Comparison of ENCODE assay signal across 31 cellular contexts in genomic region chr1:183375381-183375780, GRCh38. TPM values are rescaled to one million over a fixed set of nuclear protein-coding genes. Genes with fewer than 3 reads are reported as not detected.
"Had no signal": no experiment of that assay in that cellular context is flagged by ENCODE, and none has a peak within 500 bp of the region (broad histone marks: within the 10 kb centered on the region; RNA-seq: fewer than 3 reads in every experiment).

No MANE protein-coding gene starts in this region.

- H3K4me1 ChIP-seq: esophagus squamous epithelium, gastroesophageal sphincter, heart right ventricle had no signal

- H3K27ac Mint-ChIP-seq: activated CD4-positive, alpha-beta T cell treated with anti-CD3 and anti-CD28 coated beads, Interleukin-2, amount 10 ng/mL, durations not matched to agents 7 days and 5 days; activated CD8-positive, alpha-beta T cell treated with anti-CD3 and anti-CD28 coated beads for 36 hours; activated naive CD8-positive, alpha-beta T cell; activated T-helper 17 cell treated with anti-CD3 and anti-CD28 coated beads, Interleukin-2, amount 50 U/mL, for 72 hours; WTC11 had no signal

- H3K27me3 ChIP-seq: brain microvascular endothelial cell, gastroesophageal sphincter had no signal

- H3K4me1 Mint-ChIP-seq: activated CD4-positive, alpha-beta T cell treated with anti-CD3 and anti-CD28 coated beads, Interleukin-2, amount 10 ng/mL, durations not matched to agents 7 days and 5 days; activated T-helper 17 cell treated with anti-CD3 and anti-CD28 coated beads, Interleukin-2, amount 50 U/mL, for 72 hours had no signal

- H3K36me3 ChIP-seq: brain microvascular endothelial cell, esophagus squamous epithelium, gastroesophageal sphincter, heart right ventricle had no signal

- FAIRE-seq: astrocyte, bronchial epithelial cell, colon, endometrium, endothelial cell of umbilical vein had no signal

- H3K27ac ChIP-seq: brain microvascular endothelial cell, epithelial cell of prostate, esophagus squamous epithelium, gastroesophageal sphincter, heart right ventricle had no signal

- H3K36me3 Mint-ChIP-seq: WTC11 had no signal

- DNase-seq: activated CD4-positive, alpha-beta T cell treated with anti-CD3 and anti-CD28 coated beads for 1 hour; activated CD4-positive, alpha-beta T cell treated with anti-CD3 and anti-CD28 coated beads for 4 hours; activated CD4-positive, alpha-beta T cell treated with anti-CD3 and anti-CD28 coated beads, Interleukin-2, amount 10 ng/mL, durations not matched to agents 7 days and 5 days; activated CD4-positive, alpha-beta T cell treated with anti-CD3 and anti-CD28 coated beads, Interleukin-2, amount 50 U/mL, for 4 hours; activated CD8-positive, alpha-beta memory T cell treated with anti-CD3 and anti-CD28 coated beads for 24 hours; activated CD8-positive, alpha-beta T cell treated with anti-CD3 and anti-CD28 coated beads for 36 hours; activated effector memory CD4-positive, alpha-beta T cell treated with Interleukin-2 at 50 U/mL for 16 hours; activated gamma-delta T cell treated with Interleukin-2 at 50 U/mL for 16 hours; activated naive CD4-positive, alpha-beta T cell treated with anti-CD3 and anti-CD28 coated beads, Interleukin-2, amount 50 U/mL, for 16 hours; activated naive CD4-positive, alpha-beta T cell treated with Interleukin-2 at 50 U/mL for 16 hours; activated T-cell treated with anti-CD3 and anti-CD28 coated beads, Interleukin-2, amount 50 U/mL, for 4 hours; amniotic stem cell; anterior cingulate cortex; brain microvascular endothelial cell; caudate nucleus; cortex of kidney; effector CD8-positive, alpha-beta T cell; esophagus squamous epithelium; foreskin melanocyte; heart right ventricle; T-helper 2 cell had no signal

- H3K9me3 ChIP-seq: esophagus squamous epithelium, gastroesophageal sphincter, heart right ventricle had no signal

- ATAC-seq: activated CD8-positive, alpha-beta T cell treated with anti-CD3 and anti-CD28 coated beads for 36 hours; activated T-cell treated with anti-CD3 and anti-CD28 coated beads, Interleukin-2, amount 50 U/mL, for 4 hours; activated T-helper 17 cell treated with anti-CD3 and anti-CD28 coated beads, Interleukin-2, amount 50 U/mL, for 72 hours; gastroesophageal sphincter; heart right ventricle had no signal

- H3K9me3 Mint-ChIP-seq: activated CD4-positive, alpha-beta T cell treated with anti-CD3 and anti-CD28 coated beads, Interleukin-2, amount 10 ng/mL, durations not matched to agents 7 days and 5 days; activated CD8-positive, alpha-beta T cell treated with anti-CD3 and anti-CD28 coated beads for 36 hours; activated T-cell treated with anti-CD3 and anti-CD28 coated beads, Interleukin-2, amount 50 U/mL, for 4 hours; activated T-helper 17 cell treated with anti-CD3 and anti-CD28 coated beads, Interleukin-2, amount 50 U/mL, for 72 hours had no signal

- H3K4me3 Mint-ChIP-seq: activated CD4-positive, alpha-beta T cell treated with anti-CD3 and anti-CD28 coated beads, Interleukin-2, amount 10 ng/mL, durations not matched to agents 7 days and 5 days; activated CD8-positive, alpha-beta T cell treated with anti-CD3 and anti-CD28 coated beads for 36 hours; activated naive CD8-positive, alpha-beta T cell; activated T-cell treated with anti-CD3 and anti-CD28 coated beads, Interleukin-2, amount 50 U/mL, for 4 hours; activated T-helper 17 cell treated with anti-CD3 and anti-CD28 coated beads, Interleukin-2, amount 50 U/mL, for 72 hours; WTC11 had no signal

- H3K4me3 ChIP-seq: esophagus squamous epithelium, gastroesophageal sphincter, heart right ventricle had no signal

RNA-seq across cellular contexts. Expression of gene NMNAT2, which starts 42.8 kb away (rescaled TPM):
- total RNA-seq: activated CD4-positive, alpha-beta T cell treated with anti-CD3 and anti-CD28 coated beads, Interleukin-2, amount 10 ng/mL, durations not matched to agents 7 days and 5 days; activated CD8-positive, alpha-beta T cell treated with anti-CD3 and anti-CD28 coated beads for 36 hours; activated T-cell treated with anti-CD3 and anti-CD28 coated beads, Interleukin-2, amount 50 U/mL, for 4 hours; activated T-helper 17 cell treated with anti-CD3 and anti-CD28 coated beads, Interleukin-2, amount 50 U/mL, for 72 hours had no signal
